Comparison of ENCODE assay signal across 1 cellular context in the genomic region with DNA sequence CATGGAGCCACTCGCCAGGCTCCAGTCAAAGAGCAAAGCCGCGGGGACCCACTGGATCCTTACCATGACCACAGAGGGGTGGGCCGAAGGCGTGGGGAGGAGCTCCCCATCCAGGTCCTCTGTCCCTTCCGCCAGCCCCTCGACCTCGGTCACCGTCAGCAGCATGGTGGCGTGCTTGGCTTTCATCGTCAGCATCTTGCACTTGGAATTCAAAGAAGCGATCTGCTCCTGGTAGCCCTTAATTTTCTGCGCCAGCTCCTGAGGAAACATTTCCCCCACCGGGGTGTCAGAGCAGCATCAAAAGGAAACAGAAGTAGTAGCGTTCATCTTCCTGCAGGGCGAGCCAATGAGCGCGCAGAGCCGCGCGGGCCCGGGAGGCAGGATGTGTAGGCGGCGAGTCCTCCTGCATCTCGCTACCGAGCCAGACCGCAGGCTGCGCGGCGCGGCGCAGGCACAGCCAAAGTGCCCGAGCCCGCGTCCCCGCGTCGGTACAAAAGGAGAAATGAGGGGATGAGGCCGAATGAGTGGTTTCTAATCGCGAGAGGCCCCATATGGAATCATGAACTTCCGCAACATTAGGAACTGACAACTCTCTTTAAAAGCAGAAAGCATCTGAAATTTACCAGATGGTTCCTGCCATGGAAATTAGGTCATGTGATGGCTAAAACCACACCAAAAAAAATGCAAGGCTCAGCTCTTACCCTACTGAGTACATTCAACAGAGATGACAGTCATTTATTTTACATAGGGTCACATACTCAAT.
TF ChIP-seq lines count a peak whose summit lies in the region.

No MANE protein-coding gene starts in this region.

TF ChIP-seq in HepG2, 621 proteins besides CTCF, POLR2A, EP300 and RAD21 (continued from another document and continues in another):
- TF ChIP-seq ELF3 (CRISPR knock-in tag; IDR thresholded peaks at IDR 0.05) (peak; percentile 81), ZNF850 (CRISPR knock-in tag; conservative IDR thresholded peaks at IDR 0.05) (0 out of 2 replicates have a peak, but pooled peaks have one; percentile 77), CBX1 (IDR thresholded peaks at IDR 0.05; ENCODE audit: low read depth) (peak; percentile 6), MAFF (IDR thresholded peaks at IDR 0.05; ENCODE audit: low read depth, low read length) (no peak; the same call in 1 of the 2 replicates), ZNF746 (CRISPR knock-in tag; IDR thresholded peaks at IDR 0.05) (peak; percentile 34; the same call in 1 of the 2 replicates), RAD51 (IDR thresholded peaks at IDR 0.05; ENCODE audit: borderline replicate concordance) (no peak), TAF15 (IDR thresholded peaks at IDR 0.05; ENCODE audit: low read depth, low read length, poor library complexity, severe bottlenecking) (no peak), ZBTB3 (CRISPR knock-in tag; IDR thresholded peaks at IDR 0.05; ENCODE audit: borderline replicate concordance, low read depth) (no peak; the same call in 1 of the 2 replicates), NFKBIZ (CRISPR knock-in tag; IDR thresholded peaks at IDR 0.05) (no peak), SOX13 (IDR thresholded peaks at IDR 0.05) (no peak), SOX13 (CRISPR knock-in tag; conservative IDR thresholded peaks at IDR 0.05 in 1 of 2, IDR thresholded peaks at IDR 0.05 in 1 of 2) (peak in 1 of 2 experiments; percentile 50; a peak in 2 of 4 replicates), ZNF720 (CRISPR knock-in tag; IDR thresholded peaks at IDR 0.05) (no peak), PHB2 (IDR thresholded peaks at IDR 0.05; ENCODE audit: partially characterized antibody) (no peak), ESRRA (CRISPR knock-in tag; IDR thresholded peaks at IDR 0.05; ENCODE audit: low read depth) (peak; percentile 12; the same call in 1 of the 2 replicates), KDM6A (CRISPR knock-in tag; IDR thresholded peaks at IDR 0.05; ENCODE audit: low read depth) (no peak; the same call in 1 of the 2 replicates), CENPT (CRISPR knock-in tag; IDR thresholded peaks at IDR 0.05; ENCODE audit: low read depth) (no peak), ZNF230 (CRISPR knock-in tag; IDR thresholded peaks at IDR 0.05) (peak; percentile 98), ZNF615 (CRISPR knock-in tag; IDR thresholded peaks at IDR 0.05; ENCODE audit: borderline replicate concordance) (no peak), ZNF546 (CRISPR knock-in tag; conservative IDR thresholded peaks at IDR 0.05) (no peak; the same call in 1 of the 2 replicates), HNRNPLL (IDR thresholded peaks at IDR 0.05; ENCODE audit: low read depth, low read length, poor library complexity, severe bottlenecking) (peak; percentile 88), GATAD1 (CRISPR knock-in tag; IDR thresholded peaks at IDR 0.05) (peak; percentile 52; the same call in 1 of the 2 replicates), KDM4B (CRISPR knock-in tag; IDR thresholded peaks at IDR 0.05) (0 out of 2 replicates have a peak, but pooled peaks have one; percentile 33), ZNF484 (CRISPR knock-in tag; IDR thresholded peaks at IDR 0.05; ENCODE audit: borderline replicate concordance, low read depth) (no peak; the same call in 1 of the 2 replicates), ZNF619 (CRISPR knock-in tag; IDR thresholded peaks at IDR 0.05) (peak; percentile 92; the same call in 1 of the 2 replicates), TBL1XR1 (IDR thresholded peaks at IDR 0.05; ENCODE audit: borderline replicate concordance, low read length, partially characterized antibody) (peak; percentile 14), REXO4 (CRISPR knock-in tag; IDR thresholded peaks at IDR 0.05; ENCODE audit: borderline replicate concordance) (no peak), ZFAT (CRISPR knock-in tag; conservative IDR thresholded peaks at IDR 0.05) (no peak), ZNF329 (CRISPR knock-in tag; IDR thresholded peaks at IDR 0.05; ENCODE audit: low read depth) (no peak; the same call in 1 of the 2 replicates), SOX6 (IDR thresholded peaks at IDR 0.05) (no peak), SOX6 (CRISPR knock-in tag; IDR thresholded peaks at IDR 0.05) (peak; percentile 87), CBX2 (IDR thresholded peaks at IDR 0.05; ENCODE audit: low read depth, low read length) (no peak), CBX2 (CRISPR knock-in tag; IDR thresholded peaks at IDR 0.05; ENCODE audit: low read depth) (no peak), NKX3-1 (CRISPR knock-in tag; IDR thresholded peaks at IDR 0.05) (no peak), ZNF10 (CRISPR knock-in tag; IDR thresholded peaks at IDR 0.05; ENCODE audit: borderline replicate concordance, low read depth) (no peak), HES4 (CRISPR knock-in tag; IDR thresholded peaks at IDR 0.05; ENCODE audit: borderline replicate concordance) (no peak; the same call in 1 of the 2 replicates), ZNF180 (CRISPR knock-in tag; IDR thresholded peaks at IDR 0.05; ENCODE audit: borderline replicate concordance, low read depth) (no peak), ZFP37 (CRISPR knock-in tag; IDR thresholded peaks at IDR 0.05; ENCODE audit: borderline replicate concordance) (no peak), RARG (CRISPR knock-in tag; IDR thresholded peaks at IDR 0.05; ENCODE audit: low read depth) (peak; percentile 51; the same call in 1 of the 2 replicates), ZNF547 (CRISPR knock-in tag; IDR thresholded peaks at IDR 0.05) (peak; percentile 86), MTA3 (CRISPR knock-in tag; IDR thresholded peaks at IDR 0.05) (no peak), SYNCRIP (IDR thresholded peaks at IDR 0.05; ENCODE audit: insufficient read depth, low read depth, low read length) (no peak)
- TF ChIP-seq, protein P1, sequence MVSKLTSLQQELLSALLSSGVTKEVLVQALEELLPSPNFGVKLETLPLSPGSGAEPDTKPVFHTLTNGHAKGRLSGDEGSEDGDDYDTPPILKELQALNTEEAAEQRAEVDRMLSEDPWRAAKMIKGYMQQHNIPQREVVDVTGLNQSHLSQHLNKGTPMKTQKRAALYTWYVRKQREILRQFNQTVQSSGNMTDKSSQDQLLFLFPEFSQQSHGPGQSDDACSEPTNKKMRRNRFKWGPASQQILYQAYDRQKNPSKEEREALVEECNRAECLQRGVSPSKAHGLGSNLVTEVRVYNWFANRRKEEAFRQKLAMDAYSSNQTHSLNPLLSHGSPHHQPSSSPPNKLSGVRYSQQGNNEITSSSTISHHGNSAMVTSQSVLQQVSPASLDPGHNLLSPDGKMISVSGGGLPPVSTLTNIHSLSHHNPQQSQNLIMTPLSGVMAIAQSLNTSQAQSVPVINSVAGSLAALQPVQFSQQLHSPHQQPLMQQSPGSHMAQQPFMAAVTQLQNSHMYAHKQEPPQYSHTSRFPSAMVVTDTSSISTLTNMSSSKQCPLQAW (CRISPR knock-in tag; IDR thresholded peaks at IDR 0.05): peak; percentile 93
- TF ChIP-seq, protein P2, sequence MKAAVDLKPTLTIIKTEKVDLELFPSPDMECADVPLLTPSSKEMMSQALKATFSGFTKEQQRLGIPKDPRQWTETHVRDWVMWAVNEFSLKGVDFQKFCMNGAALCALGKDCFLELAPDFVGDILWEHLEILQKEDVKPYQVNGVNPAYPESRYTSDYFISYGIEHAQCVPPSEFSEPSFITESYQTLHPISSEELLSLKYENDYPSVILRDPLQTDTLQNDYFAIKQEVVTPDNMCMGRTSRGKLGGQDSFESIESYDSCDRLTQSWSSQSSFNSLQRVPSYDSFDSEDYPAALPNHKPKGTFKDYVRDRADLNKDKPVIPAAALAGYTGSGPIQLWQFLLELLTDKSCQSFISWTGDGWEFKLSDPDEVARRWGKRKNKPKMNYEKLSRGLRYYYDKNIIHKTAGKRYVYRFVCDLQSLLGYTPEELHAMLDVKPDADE (CRISPR knock-in tag; IDR thresholded peaks at IDR 0.05): no peak
- TF ChIP-seq, protein P3, sequence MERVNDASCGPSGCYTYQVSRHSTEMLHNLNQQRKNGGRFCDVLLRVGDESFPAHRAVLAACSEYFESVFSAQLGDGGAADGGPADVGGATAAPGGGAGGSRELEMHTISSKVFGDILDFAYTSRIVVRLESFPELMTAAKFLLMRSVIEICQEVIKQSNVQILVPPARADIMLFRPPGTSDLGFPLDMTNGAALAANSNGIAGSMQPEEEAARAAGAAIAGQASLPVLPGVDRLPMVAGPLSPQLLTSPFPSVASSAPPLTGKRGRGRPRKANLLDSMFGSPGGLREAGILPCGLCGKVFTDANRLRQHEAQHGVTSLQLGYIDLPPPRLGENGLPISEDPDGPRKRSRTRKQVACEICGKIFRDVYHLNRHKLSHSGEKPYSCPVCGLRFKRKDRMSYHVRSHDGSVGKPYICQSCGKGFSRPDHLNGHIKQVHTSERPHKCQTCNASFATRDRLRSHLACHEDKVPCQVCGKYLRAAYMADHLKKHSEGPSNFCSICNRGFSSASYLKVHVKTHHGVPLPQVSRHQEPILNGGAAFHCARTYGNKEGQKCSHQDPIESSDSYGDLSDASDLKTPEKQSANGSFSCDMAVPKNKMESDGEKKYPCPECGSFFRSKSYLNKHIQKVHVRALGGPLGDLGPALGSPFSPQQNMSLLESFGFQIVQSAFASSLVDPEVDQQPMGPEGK (CRISPR knock-in tag; IDR thresholded peaks at IDR 0.05): peak; percentile 82
- TF ChIP-seq, protein P4, sequence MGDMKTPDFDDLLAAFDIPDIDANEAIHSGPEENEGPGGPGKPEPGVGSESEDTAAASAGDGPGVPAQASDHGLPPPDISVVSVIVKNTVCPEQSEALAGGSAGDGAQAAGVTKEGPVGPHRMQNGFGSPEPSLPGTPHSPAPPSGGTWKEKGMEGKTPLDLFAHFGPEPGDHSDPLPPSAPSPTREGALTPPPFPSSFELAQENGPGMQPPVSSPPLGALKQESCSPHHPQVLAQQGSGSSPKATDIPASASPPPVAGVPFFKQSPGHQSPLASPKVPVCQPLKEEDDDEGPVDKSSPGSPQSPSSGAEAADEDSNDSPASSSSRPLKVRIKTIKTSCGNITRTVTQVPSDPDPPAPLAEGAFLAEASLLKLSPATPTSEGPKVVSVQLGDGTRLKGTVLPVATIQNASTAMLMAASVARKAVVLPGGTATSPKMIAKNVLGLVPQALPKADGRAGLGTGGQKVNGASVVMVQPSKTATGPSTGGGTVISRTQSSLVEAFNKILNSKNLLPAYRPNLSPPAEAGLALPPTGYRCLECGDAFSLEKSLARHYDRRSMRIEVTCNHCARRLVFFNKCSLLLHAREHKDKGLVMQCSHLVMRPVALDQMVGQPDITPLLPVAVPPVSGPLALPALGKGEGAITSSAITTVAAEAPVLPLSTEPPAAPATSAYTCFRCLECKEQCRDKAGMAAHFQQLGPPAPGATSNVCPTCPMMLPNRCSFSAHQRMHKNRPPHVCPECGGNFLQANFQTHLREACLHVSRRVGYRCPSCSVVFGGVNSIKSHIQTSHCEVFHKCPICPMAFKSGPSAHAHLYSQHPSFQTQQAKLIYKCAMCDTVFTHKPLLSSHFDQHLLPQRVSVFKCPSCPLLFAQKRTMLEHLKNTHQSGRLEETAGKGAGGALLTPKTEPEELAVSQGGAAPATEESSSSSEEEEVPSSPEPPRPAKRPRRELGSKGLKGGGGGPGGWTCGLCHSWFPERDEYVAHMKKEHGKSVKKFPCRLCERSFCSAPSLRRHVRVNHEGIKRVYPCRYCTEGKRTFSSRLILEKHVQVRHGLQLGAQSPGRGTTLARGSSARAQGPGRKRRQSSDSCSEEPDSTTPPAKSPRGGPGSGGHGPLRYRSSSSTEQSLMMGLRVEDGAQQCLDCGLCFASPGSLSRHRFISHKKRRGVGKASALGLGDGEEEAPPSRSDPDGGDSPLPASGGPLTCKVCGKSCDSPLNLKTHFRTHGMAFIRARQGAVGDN (CRISPR knock-in tag; IDR thresholded peaks at IDR 0.05): peak; percentile 98
- TF ChIP-seq, protein P5, sequence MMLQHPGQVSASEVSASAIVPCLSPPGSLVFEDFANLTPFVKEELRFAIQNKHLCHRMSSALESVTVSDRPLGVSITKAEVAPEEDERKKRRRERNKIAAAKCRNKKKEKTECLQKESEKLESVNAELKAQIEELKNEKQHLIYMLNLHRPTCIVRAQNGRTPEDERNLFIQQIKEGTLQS (CRISPR knock-in tag; IDR thresholded peaks at IDR 0.05): no peak
- TF ChIP-seq, protein P6, sequence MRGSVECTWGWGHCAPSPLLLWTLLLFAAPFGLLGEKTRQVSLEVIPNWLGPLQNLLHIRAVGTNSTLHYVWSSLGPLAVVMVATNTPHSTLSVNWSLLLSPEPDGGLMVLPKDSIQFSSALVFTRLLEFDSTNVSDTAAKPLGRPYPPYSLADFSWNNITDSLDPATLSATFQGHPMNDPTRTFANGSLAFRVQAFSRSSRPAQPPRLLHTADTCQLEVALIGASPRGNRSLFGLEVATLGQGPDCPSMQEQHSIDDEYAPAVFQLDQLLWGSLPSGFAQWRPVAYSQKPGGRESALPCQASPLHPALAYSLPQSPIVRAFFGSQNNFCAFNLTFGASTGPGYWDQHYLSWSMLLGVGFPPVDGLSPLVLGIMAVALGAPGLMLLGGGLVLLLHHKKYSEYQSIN (CRISPR knock-in tag; IDR thresholded peaks at IDR 0.05; ENCODE audit: borderline replicate concordance): no peak
- TF ChIP-seq, protein P7, sequence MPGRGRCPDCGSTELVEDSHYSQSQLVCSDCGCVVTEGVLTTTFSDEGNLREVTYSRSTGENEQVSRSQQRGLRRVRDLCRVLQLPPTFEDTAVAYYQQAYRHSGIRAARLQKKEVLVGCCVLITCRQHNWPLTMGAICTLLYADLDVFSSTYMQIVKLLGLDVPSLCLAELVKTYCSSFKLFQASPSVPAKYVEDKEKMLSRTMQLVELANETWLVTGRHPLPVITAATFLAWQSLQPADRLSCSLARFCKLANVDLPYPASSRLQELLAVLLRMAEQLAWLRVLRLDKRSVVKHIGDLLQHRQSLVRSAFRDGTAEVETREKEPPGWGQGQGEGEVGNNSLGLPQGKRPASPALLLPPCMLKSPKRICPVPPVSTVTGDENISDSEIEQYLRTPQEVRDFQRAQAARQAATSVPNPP (CRISPR knock-in tag; IDR thresholded peaks at IDR 0.05): peak; percentile 81; the same call in 1 of the 2 replicates
- TF ChIP-seq, protein P8, sequence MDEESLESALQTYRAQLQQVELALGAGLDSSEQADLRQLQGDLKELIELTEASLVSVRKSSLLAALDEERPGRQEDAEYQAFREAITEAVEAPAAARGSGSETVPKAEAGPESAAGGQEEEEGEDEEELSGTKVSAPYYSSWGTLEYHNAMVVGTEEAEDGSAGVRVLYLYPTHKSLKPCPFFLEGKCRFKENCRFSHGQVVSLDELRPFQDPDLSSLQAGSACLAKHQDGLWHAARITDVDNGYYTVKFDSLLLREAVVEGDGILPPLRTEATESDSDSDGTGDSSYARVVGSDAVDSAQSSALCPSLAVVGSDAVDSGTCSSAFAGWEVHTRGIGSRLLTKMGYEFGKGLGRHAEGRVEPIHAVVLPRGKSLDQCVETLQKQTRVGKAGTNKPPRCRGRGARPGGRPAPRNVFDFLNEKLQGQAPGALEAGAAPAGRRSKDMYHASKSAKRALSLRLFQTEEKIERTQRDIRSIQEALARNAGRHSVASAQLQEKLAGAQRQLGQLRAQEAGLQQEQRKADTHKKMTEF (CRISPR knock-in tag; IDR thresholded peaks at IDR 0.05): peak; percentile 77; the same call in 1 of the 2 replicates
